Comparison of ENCODE assay signal across 8 cellular contexts in the genomic region with DNA sequence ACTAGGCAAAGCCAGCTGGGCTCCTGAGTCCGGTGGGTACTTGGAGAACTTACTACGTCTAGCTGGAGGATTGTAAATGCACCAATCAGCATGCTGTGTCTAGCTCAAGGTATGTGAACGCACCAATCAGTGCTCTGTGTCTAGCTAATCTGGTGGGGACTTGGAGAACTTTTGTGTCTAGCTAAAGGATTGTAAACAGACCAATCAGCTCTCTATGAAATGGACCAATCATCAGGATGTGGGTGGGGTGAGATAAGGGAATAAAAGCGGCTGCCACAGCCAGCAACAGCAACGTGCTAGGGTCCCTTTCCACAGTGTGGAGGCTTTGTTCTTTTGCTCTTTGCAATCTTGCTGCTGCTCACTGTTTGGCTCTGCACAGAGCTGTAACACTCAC.
DNase-seq lines count a peak whose midpoint lies in the region; ATAC-seq, FAIRE-seq and TF ChIP-seq lines count a peak whose summit lies in the region.
"Not testable (repeated sequence)": the region's sequence is repeated elsewhere in the genome, so short reads cannot be mapped to it uniquely, and the experiment has no call there.

No MANE protein-coding gene starts in this region.

- H3K27me3 Mint-ChIP-seq in CD4-positive, alpha-beta T cell; activated B cell treated with CpG ODN at 0.5 μM for 24 hours; activated naive CD8-positive, alpha-beta T cell treated with anti-CD3 and anti-CD28 coated beads, Interleukin-2, amount 10 ng/mL, durations not matched to agents 7 days and 5 days; memory B cell: not testable (repeated sequence)

- H3K4me1 Mint-ChIP-seq in CD4-positive, alpha-beta T cell (ENCODE audit: low read depth); activated B cell treated with CpG ODN at 0.5 μM for 24 hours; activated naive CD8-positive, alpha-beta T cell treated with anti-CD3 and anti-CD28 coated beads, Interleukin-2, amount 10 ng/mL, durations not matched to agents 7 days and 5 days; memory B cell: not testable (repeated sequence)

- POLR2A ChIA-PET in CD4-positive, alpha-beta T cell (lab: Charles Lee); activated B cell treated with CpG ODN at 0.5 μM for 24 hours (lab: Charles Lee); activated naive CD8-positive, alpha-beta T cell treated with anti-CD3 and anti-CD28 coated beads, Interleukin-2, amount 10 ng/mL, durations not matched to agents 7 days and 5 days (lab: Charles Lee): not testable (repeated sequence)

- not testable (repeated sequence) for FAIRE-seq in small intestine (lab: Jason Lieb, UNC)

- H3K27me3 ChIP-seq in CD4-positive, alpha-beta T cell (ENCODE audit: control insufficient read depth, insufficient read depth, low read length); esophagus muscularis mucosa; small intestine (ENCODE audit: control insufficient read depth in 2 of 2, insufficient read depth in 2 of 2, low read length in 2 of 2): not testable (repeated sequence)

- not testable (repeated sequence) for TF ChIP-seq CTCF in CD4-positive, alpha-beta T cell (IDR thresholded peaks at IDR 0.05); activated B cell treated with CpG ODN at 0.5 μM for 24 hours (IDR thresholded peaks at IDR 0.05); esophagus muscularis mucosa (IDR thresholded peaks at IDR 0.05)

- ATAC-seq in CD4-positive, alpha-beta T cell (ENCODE audit: poor library complexity); activated B cell treated with CpG ODN at 0.5 μM for 24 hours (ENCODE audit: low read depth); activated naive CD8-positive, alpha-beta T cell treated with anti-CD3 and anti-CD28 coated beads, Interleukin-2, amount 10 ng/mL, durations not matched to agents 7 days and 5 days (ENCODE audit: low read depth): not testable (repeated sequence)
- ATAC-seq in GM19035 (IDR thresholded peaks at IDR 0.05; ENCODE audit: unreplicated experiment) = peak; percentile 47
- peak; percentile 29 for ATAC-seq in memory B cell (ENCODE audit: low read depth)

- H3K27ac Mint-ChIP-seq in CD4-positive, alpha-beta T cell; activated B cell treated with CpG ODN at 0.5 μM for 24 hours; memory B cell: not testable (repeated sequence)
- peak overlapping the region; percentile 48 for H3K27ac Mint-ChIP-seq in activated naive CD8-positive, alpha-beta T cell treated with anti-CD3 and anti-CD28 coated beads, Interleukin-2, amount 10 ng/mL, durations not matched to agents 7 days and 5 days

- not testable (repeated sequence) for H3K36me3 Mint-ChIP-seq in CD4-positive, alpha-beta T cell (ENCODE audit: low read depth); activated B cell treated with CpG ODN at 0.5 μM for 24 hours (ENCODE audit: low read depth); activated naive CD8-positive, alpha-beta T cell treated with anti-CD3 and anti-CD28 coated beads, Interleukin-2, amount 10 ng/mL, durations not matched to agents 7 days and 5 days; memory B cell

- TF ChIP-seq POLR2A in esophagus muscularis mucosa (IDR thresholded peaks at IDR 0.05; ENCODE audit: low read depth) = not testable (repeated sequence)

- 91% methylated on average over 3 of the region's 5 CpGs for WGBS in esophagus muscularis mucosa
- 56 to 78% (median 67%) methylated on average over 3 to 4 of the region's 5 CpGs for WGBS in small intestine, 3 donors

- peak overlapping the region; percentile 65 for H3K4me3 Mint-ChIP-seq in CD4-positive, alpha-beta T cell
- H3K4me3 Mint-ChIP-seq in activated B cell treated with CpG ODN at 0.5 μM for 24 hours (peak overlapping the region; percentile 66), memory B cell (peak overlapping the region; percentile 71)
- peak overlapping the region; percentile 60 for H3K4me3 Mint-ChIP-seq in activated naive CD8-positive, alpha-beta T cell treated with anti-CD3 and anti-CD28 coated beads, Interleukin-2, amount 10 ng/mL, durations not matched to agents 7 days and 5 days

- not testable (repeated sequence) for H3K9me3 Mint-ChIP-seq in CD4-positive, alpha-beta T cell; activated B cell treated with CpG ODN at 0.5 μM for 24 hours; activated naive CD8-positive, alpha-beta T cell treated with anti-CD3 and anti-CD28 coated beads, Interleukin-2, amount 10 ng/mL, durations not matched to agents 7 days and 5 days; memory B cell

- TF ChIP-seq EP300 in esophagus muscularis mucosa (IDR thresholded peaks at IDR 0.05) = not testable (repeated sequence)

- H3K4me3 ChIP-seq in esophagus muscularis mucosa = peak overlapping the region in 3 of 4 donors; percentile 24 to 43 (median 25)
- not testable (repeated sequence) for H3K4me3 ChIP-seq in small intestine (ENCODE audit: low read depth in 1 of 2, low read length in 2 of 2)

- intact Hi-C loops in CD4-positive, alpha-beta T cell (cut with DNase I, micrococcal nuclease); activated B cell treated with CpG ODN at 0.5 μM for 24 hours (cut with micrococcal nuclease); esophagus muscularis mucosa (cut with DNase I): not testable (repeated sequence)

- not testable (repeated sequence) for H3K9me3 ChIP-seq in CD4-positive, alpha-beta T cell (ENCODE audit: control insufficient read depth, low read length); esophagus muscularis mucosa; small intestine (ENCODE audit: control insufficient read depth, low read depth)

- not testable (repeated sequence) for H3K36me3 ChIP-seq in esophagus muscularis mucosa; small intestine (ENCODE audit: control insufficient read depth in 2 of 2, insufficient read depth in 2 of 2, low read length in 2 of 2)

- not testable (repeated sequence) for H3K4me1 ChIP-seq in esophagus muscularis mucosa; small intestine (ENCODE audit: control insufficient read depth in 2 of 2, insufficient read depth in 1 of 2, low read depth in 1 of 2, low read length in 1 of 2)

- CTCF ChIA-PET in CD4-positive, alpha-beta T cell (lab: Charles Lee); activated B cell treated with CpG ODN at 0.5 μM for 24 hours (lab: Charles Lee): not testable (repeated sequence)

- DNase-seq in CD4-positive, alpha-beta T cell; activated B cell treated with CpG ODN at 0.5 μM for 24 hours; activated naive CD8-positive, alpha-beta T cell treated with anti-CD3 and anti-CD28 coated beads, Interleukin-2, amount 10 ng/mL, durations not matched to agents 7 days and 5 days; esophagus muscularis mucosa (ENCODE audit: extremely low spot score): not testable (repeated sequence)
- DNase-seq in NCI-H748 (lab: John Stamatoyannopoulos, UW; ENCODE audit: unreplicated experiment) (peak; percentile 94), memory B cell (ENCODE audit: low spot score in 2 of 2) (peak in 1 of 2 donors; percentile 2), small intestine (peak; percentile 0)

- H3K27ac ChIP-seq in CD4-positive, alpha-beta T cell (ENCODE audit: low read depth, low read length); esophagus muscularis mucosa (replicated peaks in 1 of 4); small intestine (ENCODE audit: low read depth in 1 of 2, low read length in 1 of 2): not testable (repeated sequence)
